In the genomic region with DNA sequence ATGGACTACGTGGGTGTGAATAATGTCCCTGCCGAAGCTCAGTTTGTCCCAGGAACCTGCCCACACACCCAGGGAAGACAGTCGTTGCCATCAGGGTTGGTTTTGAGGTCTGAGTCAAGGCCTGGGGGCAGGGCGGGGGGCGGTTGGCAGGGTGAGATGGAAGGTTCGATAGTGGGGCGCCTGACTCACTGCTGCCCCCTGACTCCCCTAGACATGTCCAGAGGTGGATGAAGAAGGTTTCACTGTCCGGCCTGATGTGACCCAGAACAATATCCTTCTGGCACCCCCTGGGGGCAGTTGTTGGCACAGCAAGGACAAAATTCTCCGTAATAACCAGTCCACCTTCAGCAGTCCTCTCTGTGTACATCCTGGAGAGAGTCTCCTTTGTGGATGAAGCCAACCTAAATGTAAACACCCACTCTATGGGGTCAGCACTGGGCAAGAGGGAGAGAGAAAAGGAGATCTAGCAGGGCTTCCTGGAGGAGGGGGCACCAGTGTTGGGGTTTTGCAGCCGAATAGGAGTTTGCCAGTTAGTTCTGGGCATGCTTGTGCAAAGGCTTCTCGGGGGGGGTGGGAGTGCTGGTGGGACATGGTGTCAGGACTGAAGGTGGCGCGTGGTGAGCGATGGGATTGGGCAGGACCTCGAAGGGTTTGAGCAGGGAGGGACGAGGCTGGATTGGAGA, we compare ENCODE assay signal across 8 cellular contexts. TPM values are rescaled to one million over a fixed set of nuclear protein-coding genes. Genes with fewer than 3 reads are reported as not detected.
DNase-seq lines count a peak whose midpoint lies in the region; ATAC-seq and TF ChIP-seq lines count a peak whose summit lies in the region.

No MANE protein-coding gene starts in this region.

- H3K27ac ChIP-seq in HL-60 (replicated peaks) (no peak overlapping the region), esophagus muscularis mucosa (replicated peaks in 1 of 4) (no peak overlapping the region)

- TF ChIP-seq EP300 in esophagus muscularis mucosa (IDR thresholded peaks at IDR 0.05) = no peak

- peak overlapping the region; percentile 99 for H3K27ac Mint-ChIP-seq in activated B cell treated with CpG ODN at 0.5 μM for 24 hours

- peak overlapping the region; percentile 82 for H3K4me3 Mint-ChIP-seq in activated B cell treated with CpG ODN at 0.5 μM for 24 hours

- no peaks in the 10 kb centered on the region for H3K9me3 ChIP-seq in esophagus muscularis mucosa

- POLR2A ChIA-PET in activated B cell treated with CpG ODN at 0.5 μM for 24 hours (lab: Charles Lee) = interaction anchor here (0.5 to 6.9 kb wide), 12 partner anchors 9 to 252 kb away, joined by 3 to 109 read pairs (median 5); a partner anchor contains a TSS

- intact Hi-C loops in activated B cell treated with CpG ODN at 0.5 μM for 24 hours (cut with micrococcal nuclease) (loop anchor here (5.0 kb wide), 2 partner anchors 38 to 157 kb away; a partner anchor contains a TSS), esophagus muscularis mucosa (cut with DNase I) (no loop called here)

- CTCF ChIA-PET in activated B cell treated with CpG ODN at 0.5 μM for 24 hours (lab: Charles Lee) = interaction anchor here (1.0 to 4.6 kb wide), 10 partner anchors 9 to 80 kb away, joined by 3 to 25 read pairs (median 4); no protein-coding TSS in a partner anchor

- no peaks in the 10 kb centered on the region for H3K27me3 ChIP-seq in HL-60 (ENCODE audit: insufficient read depth, poor library complexity, severe bottlenecking)
- peaks cover 0 to 51% (median 8%) of the 10 kb centered on the region in 4 donors for H3K27me3 ChIP-seq in esophagus muscularis mucosa

- H3K4me3 ChIP-seq in HL-60 (replicated peaks; ENCODE audit: insufficient read depth, low read length) (no peak overlapping the region), esophagus muscularis mucosa (no peak overlapping the region)

- DNase-seq in COLO829 (ENCODE audit: low spot score) (peak; percentile 57), HL-60 (ENCODE audit: low read depth in 1 of 2, low spot score in 1 of 2) (peak in 1 of 2 experiments; percentile 46), activated B cell treated with CpG ODN at 0.5 μM for 24 hours (no peak), esophagus muscularis mucosa (ENCODE audit: extremely low spot score) (no peak), pons (ENCODE audit: low spot score) (no peak), cortex of kidney (lab: John Stamatoyannopoulos, UW) (no peak)
- peak; percentile 36 for DNase-seq in stimulated activated CD4-positive, alpha-beta T cell treated with anti-CD3 and anti-CD28 coated beads, Interleukin-4, amount 100 ng/mL, for 1 hour

- H3K36me3 ChIP-seq in esophagus muscularis mucosa = no peaks in the 10 kb centered on the region

- H3K4me1 ChIP-seq in esophagus muscularis mucosa = peaks cover 3 to 17% (median 13%) of the 10 kb centered on the region in 4 donors

- H3K9me3 Mint-ChIP-seq in activated B cell treated with CpG ODN at 0.5 μM for 24 hours = no peaks in the 10 kb centered on the region

- H3K36me3 Mint-ChIP-seq in activated B cell treated with CpG ODN at 0.5 μM for 24 hours (ENCODE audit: low read depth) = peaks cover 56% of the 10 kb centered on the region

- no peaks in the 10 kb centered on the region for H3K27me3 Mint-ChIP-seq in activated B cell treated with CpG ODN at 0.5 μM for 24 hours

- no peak for ATAC-seq in activated B cell treated with CpG ODN at 0.5 μM for 24 hours (ENCODE audit: low read depth)
- ATAC-seq in GM21515 (IDR thresholded peaks at IDR 0.05; ENCODE audit: unreplicated experiment) = no peak

- 68% methylated on average over 11 of the region's 16 CpGs for WGBS in esophagus muscularis mucosa

- TF ChIP-seq CTCF in HL-60 (IDR thresholded peaks at IDR 0.05; ENCODE audit: insufficient read depth, low read length) (peak; percentile 79), activated B cell treated with CpG ODN at 0.5 μM for 24 hours (IDR thresholded peaks at IDR 0.05) (no peak), esophagus muscularis mucosa (IDR thresholded peaks at IDR 0.05) (peak in 2 of 3 experiments; percentile 33)

- TF ChIP-seq POLR2A in esophagus muscularis mucosa (IDR thresholded peaks at IDR 0.05; ENCODE audit: low read depth) = no peak

- peaks cover 48% of the 10 kb centered on the region for H3K4me1 Mint-ChIP-seq in activated B cell treated with CpG ODN at 0.5 μM for 24 hours

RNA-seq across cellular contexts. Expression of a gene that starts 19.6 kb away (rescaled TPM):
- not detected in 2 replicates for total RNA-seq in activated B cell treated with CpG ODN at 0.5 μM for 24 hours
- total RNA-seq in esophagus muscularis mucosa = under 1 TPM; 0.33 to 0.84 (median 0.62) TPM

RNA-seq across cellular contexts. Expression of a gene that starts 24.1 kb away (rescaled TPM):
- 81.8 and 103 TPM in 2 replicates for total RNA-seq in activated B cell treated with CpG ODN at 0.5 μM for 24 hours
- total RNA-seq in esophagus muscularis mucosa = 1 to 10 TPM; 1.6 to 2.9 (median 1.9) TPM

RNA-seq across cellular contexts. Expression of a gene that starts 45.9 kb away (rescaled TPM):
- 3.6 and 4.1 TPM in 2 replicates for total RNA-seq in activated B cell treated with CpG ODN at 0.5 μM for 24 hours
- total RNA-seq in esophagus muscularis mucosa = not detected

RNA-seq across cellular contexts. Expression of a gene that starts 56.1 kb away (rescaled TPM):
- 65.6 and 80.5 TPM in 2 replicates for total RNA-seq in activated B cell treated with CpG ODN at 0.5 μM for 24 hours
- 10 to 100 TPM; 24.1 to 50.9 (median 35.9) TPM for total RNA-seq in esophagus muscularis mucosa

Comparison
In these comparisons a context has a peak if more than half of its experiments do, and no peak if none do; other contexts are left out.
1. DNase-seq: peak in COLO829 (single experiment) and stimulated activated CD4-positive, alpha-beta T cell treated with anti-CD3 and anti-CD28 coated beads, Interleukin-4, amount 100 ng/mL, for 1 hour (single experiment); none in activated B cell treated with CpG ODN at 0.5 μM for 24 hours (single experiment), esophagus muscularis mucosa (single experiment), pons (single experiment) and cortex of kidney (single experiment).
2. RNA of a gene that starts 24.1 kb away (total RNA-seq): 81.8 to 103 TPM in activated B cell treated with CpG ODN at 0.5 μM for 24 hours; 1.6 to 2.9 TPM in esophagus muscularis mucosa; every median in the first group is over 10 times any median in the second.